Comparison of ENCODE assay signal across 8 cellular contexts in the genomic region with DNA sequence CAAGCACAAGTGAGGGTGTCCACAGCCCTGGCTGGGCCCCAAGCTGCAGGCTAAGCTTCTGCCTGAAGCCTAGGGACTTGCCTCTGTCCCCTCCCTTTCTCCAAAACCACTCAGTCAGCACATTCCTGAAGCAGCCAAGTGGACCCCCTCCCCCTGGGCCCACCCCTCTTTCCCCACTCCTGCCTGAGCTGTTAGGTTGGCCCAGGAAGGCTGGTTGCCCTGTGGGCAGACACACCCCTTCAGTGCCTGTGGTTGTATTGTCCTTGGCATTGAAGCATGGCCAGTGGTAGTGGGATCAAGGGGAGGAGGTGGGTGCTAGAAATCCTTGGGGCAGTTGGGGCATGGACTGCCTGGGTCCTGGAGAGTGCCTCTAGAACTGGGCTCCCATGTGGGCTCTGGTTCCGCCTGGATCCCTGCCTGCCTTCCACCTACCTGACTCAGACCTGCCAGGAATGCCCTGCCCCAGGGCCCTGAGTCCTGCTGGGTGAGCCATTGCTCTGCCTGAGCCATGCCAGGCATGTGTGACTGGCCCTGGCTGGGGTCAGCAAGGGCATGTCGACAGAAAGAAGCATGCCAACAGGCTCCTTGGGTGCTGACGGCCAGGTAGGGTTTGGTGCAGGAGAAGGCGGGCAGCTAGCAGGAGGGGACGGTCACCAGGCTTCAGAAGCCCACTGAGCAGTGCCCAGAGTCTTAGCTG. TPM values are rescaled to one million over a fixed set of nuclear protein-coding genes. Genes with fewer than 3 reads are reported as not detected.
DNase-seq lines count a peak whose midpoint lies in the region; ATAC-seq and TF ChIP-seq lines count a peak whose summit lies in the region.

No MANE protein-coding gene starts in this region.

- H3K4me1 ChIP-seq in SJCRH30 (peaks cover 30% of the 10 kb centered on the region), psoas muscle (peaks cover 28% of the 10 kb centered on the region)

- WGBS in psoas muscle, 3 donors = 68 to 79% (median 76%) methylated on average over 5 of the region's 5 CpGs

- H3K27me3 ChIP-seq in SJCRH30 = no peaks in the 10 kb centered on the region
- H3K27me3 ChIP-seq in psoas muscle (ENCODE audit: insufficient read depth in 3 of 3, low read length in 2 of 3) = no peaks in the 10 kb centered on the region

- H3K4me3 ChIP-seq in GM08714 (ENCODE audit: low read length) (peak overlapping the region; percentile 93), SJCRH30 (peak overlapping the region; percentile 95), fibroblast of mammary gland (ENCODE audit: control insufficient read depth, low read depth, low read length) (peak overlapping the region; percentile 85), psoas muscle (peak overlapping the region; percentile 22)

- H3K36me3 ChIP-seq in SJCRH30 (peaks cover 47% of the 10 kb centered on the region), psoas muscle (ENCODE audit: insufficient read depth in 1 of 2, low read depth in 1 of 2) (peaks cover 0 to 21% of the 10 kb centered on the region in 2 donors)

- no peak for TF ChIP-seq CTCF in fibroblast of mammary gland (conservative IDR thresholded peaks at IDR 0.05; ENCODE audit: control insufficient read depth, insufficient read depth, low read depth, low read length)
- no peak for TF ChIP-seq CTCF in psoas muscle (IDR thresholded peaks at IDR 0.05)

- intact Hi-C loops in psoas muscle (cut with DNase I) = no loop called here

- H3K27ac ChIP-seq in SJCRH30 = peak overlapping the region; percentile 73; the same call in 1 of the 2 replicates
- H3K27ac ChIP-seq in psoas muscle = no peak overlapping the region

- H3K9me3 ChIP-seq in SJCRH30 (replicated peaks) (no peaks in the 10 kb centered on the region), psoas muscle (no peaks in the 10 kb centered on the region)

- ATAC-seq in psoas muscle (peak in 1 of 4 donors; percentile 16), GM19328 (IDR thresholded peaks at IDR 0.05; ENCODE audit: unreplicated experiment) (no peak)

- DNase-seq in SJCRH30 (no peak), fibroblast of mammary gland (ENCODE audit: low read depth) (no peak), psoas muscle (peak in 1 of 2 donors; percentile 53), SW 1271 (lab: John Stamatoyannopoulos, UW) (no peak), NCI-H774 (lab: John Stamatoyannopoulos, UW) (no peak)
- DNase-seq in NK-92 treated with Interleukin-12 subunit alpha and Interleukin-12 subunit beta, amount 100 ng/mL, for 24 hours (lab: John Stamatoyannopoulos, UW) = no peak

RNA-seq across cellular contexts. Expression of a gene that starts 2.1 kb away (rescaled TPM):
- total RNA-seq in SJCRH30 (2014; rRNA removed; shearing (Covaris generic)) = 118 and 123 TPM in 2 replicates
- 1 to 10 TPM; 1.4 to 6.7 (median 2.3) TPM for total RNA-seq in psoas muscle
- 1 to 10 TPM; 1.6 to 3.3 (median 2.1) TPM for polyA plus RNA-seq in psoas muscle

RNA-seq across cellular contexts. Expression of a gene that starts 17.3 kb away (rescaled TPM):
- total RNA-seq in SJCRH30 (2014; rRNA removed; shearing (Covaris generic)) = 1.7 and 2.6 TPM in 2 replicates
- total RNA-seq in psoas muscle = 1 to 10 TPM in 2 of 4 donors, under 1 TPM in 2; 0.60 to 1.5 (median 0.92) TPM
- 1 to 10 TPM in 1 of 3 donors, under 1 TPM in 2; 0.21 to 1.1 (median 0.80) TPM for polyA plus RNA-seq in psoas muscle

RNA-seq across cellular contexts. Expression of a gene that starts 19.9 kb away (rescaled TPM):
- 7.5 and 10.0 TPM in 2 replicates for total RNA-seq in SJCRH30 (2014; rRNA removed; shearing (Covaris generic))
- total RNA-seq in psoas muscle = 1 to 10 TPM in 1 of 4 donors, under 1 TPM in 2, not detected in 1; 0.77 to 1.9 (median 0.88) TPM
- polyA plus RNA-seq in psoas muscle = 1 to 10 TPM in 2 of 3 donors, under 1 TPM in 1; 0.68 to 2.4 (median 1.3) TPM

RNA-seq across cellular contexts. Expression of a gene that starts 26.1 kb away (rescaled TPM):
- 1,716 and 1,788 TPM in 2 replicates for total RNA-seq in SJCRH30 (2014; rRNA removed; shearing (Covaris generic))
- total RNA-seq in psoas muscle = 1,000 to 10,000 TPM in 2 of 4 donors, 100 to 1,000 TPM in 2; 978 to 1,214 (median 1,068) TPM
- 1,000 to 10,000 TPM in 2 of 3 donors, 100 to 1,000 TPM in 1; 883 to 1,789 (median 1,153) TPM for polyA plus RNA-seq in psoas muscle

RNA-seq across cellular contexts. Expression of a gene that starts 28.3 kb away (rescaled TPM):
- total RNA-seq in SJCRH30 (2014; rRNA removed; shearing (Covaris generic)) = 191 and 201 TPM in 2 replicates
- total RNA-seq in psoas muscle = 10 to 100 TPM in 1 of 4 donors, 1 to 10 TPM in 3; 7.8 to 12.2 (median 9.1) TPM
- polyA plus RNA-seq in psoas muscle = 10 to 100 TPM in 2 of 3 donors, 1 to 10 TPM in 1; 9.1 to 21.0 (median 10.6) TPM

Comparison
In these comparisons a context has a peak if more than half of its experiments do, and no peak if none do; other contexts are left out.
1. H3K4me3 ChIP-seq: peak in every context shown above with its lines; median percentile 95 in SJCRH30; 93 in GM08714; 85 in fibroblast of mammary gland; 22 in psoas muscle.
2. RNA of a gene that starts 2.1 kb away (total RNA-seq): 118 to 123 TPM in SJCRH30; 1.4 to 6.7 TPM in psoas muscle; every median in the first group is over 10 times any median in the second.